Comparison of ENCODE assay signal across 8 cellular contexts in the genomic region with DNA sequence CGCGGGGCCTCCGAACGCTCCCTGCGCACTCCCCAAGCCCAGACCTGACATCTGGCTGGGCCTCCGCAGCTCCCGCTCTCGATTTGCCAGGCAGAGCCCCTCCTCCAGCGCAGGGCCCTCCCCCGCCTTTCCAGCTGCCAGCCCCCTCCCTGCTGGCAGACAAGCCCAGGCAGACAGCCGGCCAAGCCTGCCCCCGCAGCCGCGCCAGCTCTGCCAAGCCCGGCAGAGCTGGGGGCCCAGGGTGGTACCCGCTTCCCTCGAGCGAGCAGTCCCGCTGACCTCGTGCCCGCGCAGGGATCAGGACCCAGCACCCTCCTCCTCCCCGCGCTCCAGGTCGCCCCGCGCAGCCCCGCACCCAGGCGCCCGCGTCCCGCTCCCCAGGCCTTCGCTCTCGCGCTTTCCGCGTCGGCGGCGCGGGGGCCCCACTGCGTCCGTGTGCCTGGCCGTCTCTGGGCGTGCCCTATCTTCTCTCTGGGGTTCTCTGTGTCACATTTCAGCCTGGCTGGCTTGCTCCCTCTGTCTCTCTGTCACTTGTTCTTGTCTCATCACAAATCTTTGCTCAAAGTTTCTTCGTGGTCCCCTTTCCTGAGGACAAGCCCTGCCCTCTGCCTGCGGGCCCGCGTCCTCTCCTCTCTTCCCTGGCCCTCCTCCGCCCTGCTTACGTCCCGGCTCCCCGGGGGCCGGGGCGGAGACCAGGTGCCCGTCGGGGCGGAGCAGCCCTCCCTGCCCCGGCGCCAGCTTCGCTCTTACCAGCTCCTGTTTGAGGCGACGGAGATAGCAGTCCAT. TPM values are rescaled to one million over a fixed set of nuclear protein-coding genes. Genes with fewer than 3 reads are reported as not detected.
A peak's percentile ranks its signal among the peaks of the same experiment; 100 is the strongest.
DNase-seq lines count a peak whose midpoint lies in the region; ATAC-seq and TF ChIP-seq lines count a peak whose summit lies in the region.

No MANE protein-coding gene starts in this region.

- TF ChIP-seq EP300 in transverse colon (IDR thresholded peaks at IDR 0.05; ENCODE audit: low read depth): no peak

- no peaks in the 10 kb centered on the region for H3K9me3 ChIP-seq in transverse colon

- no peak for TF ChIP-seq POLR2A in transverse colon (IDR thresholded peaks at IDR 0.05)

- H3K4me3 Mint-ChIP-seq in activated T-helper 1 cell treated with anti-CD3 and anti-CD28 coated beads, Interleukin-12 subunit alpha, Interleukin-12 subunit beta, Interleukin-2, Interleukin-4 antibody, amounts not matched to agents 30 ng/mL and 10 ng/mL and 1 ng/mL, durations not matched to agents 14 hours and 24 hours and 36 hours: peak overlapping the region; percentile 91
- peak overlapping the region; percentile 84 to 97 (median 92) for H3K4me3 Mint-ChIP-seq in naive B cell

- TF ChIP-seq CTCF in fibroblast of mammary gland (conservative IDR thresholded peaks at IDR 0.05; ENCODE audit: control insufficient read depth, insufficient read depth, low read depth, low read length): no peak
- no peak for TF ChIP-seq CTCF in transverse colon (IDR thresholded peaks at IDR 0.05)

- WGBS in transverse colon (ENCODE audit: low coverage in 1 of 2), 2 donors: 0 to 2% methylated on average over 5 to 50 of the region's 63 CpGs

- peak overlapping the region; percentile 70 for H3K27ac Mint-ChIP-seq in activated T-helper 1 cell treated with anti-CD3 and anti-CD28 coated beads, Interleukin-12 subunit alpha, Interleukin-12 subunit beta, Interleukin-2, Interleukin-4 antibody, amounts not matched to agents 30 ng/mL and 10 ng/mL and 1 ng/mL, durations not matched to agents 14 hours and 24 hours and 36 hours
- H3K27ac Mint-ChIP-seq in naive B cell: peak overlapping the region; percentile 91 to 99 (median 96)

- no peaks in the 10 kb centered on the region for H3K9me3 Mint-ChIP-seq in activated T-helper 1 cell treated with anti-CD3 and anti-CD28 coated beads, Interleukin-12 subunit alpha, Interleukin-12 subunit beta, Interleukin-2, Interleukin-4 antibody, amounts not matched to agents 30 ng/mL and 10 ng/mL and 1 ng/mL, durations not matched to agents 14 hours and 24 hours and 36 hours
- no peaks in the 10 kb centered on the region for H3K9me3 Mint-ChIP-seq in naive B cell

- in situ Hi-C loops in transverse colon (cut with MboI; ENCODE audit: low pct_ligation_motif_present in 1 of 4, low pct_unique_long_range_greater_than_20kb in 1 of 4, low sequenced_read_pairs in 3 of 4): loop anchor here in 1 of 4 donors (25.0 kb wide), 1 partner anchor 251 kb away; no protein-coding TSS in a partner anchor

- peaks cover 9 to 41% (median 33%) of the 10 kb centered on the region in 4 donors for H3K4me1 ChIP-seq in transverse colon

- no peaks in the 10 kb centered on the region for H3K36me3 Mint-ChIP-seq in activated T-helper 1 cell treated with anti-CD3 and anti-CD28 coated beads, Interleukin-12 subunit alpha, Interleukin-12 subunit beta, Interleukin-2, Interleukin-4 antibody, amounts not matched to agents 30 ng/mL and 10 ng/mL and 1 ng/mL, durations not matched to agents 14 hours and 24 hours and 36 hours (ENCODE audit: low read depth)
- no peaks in the 10 kb centered on the region for H3K36me3 Mint-ChIP-seq in naive B cell

- H3K27ac ChIP-seq in transverse colon: peak overlapping the region; percentile 90 to 95 (median 94)

- intact Hi-C loops in activated T-helper 1 cell treated with anti-CD3 and anti-CD28 coated beads, Interleukin-12 subunit alpha, Interleukin-12 subunit beta, Interleukin-2, Interleukin-4 antibody, amounts not matched to agents 30 ng/mL and 10 ng/mL and 1 ng/mL, durations not matched to agents 14 hours and 24 hours and 36 hours (cut with micrococcal nuclease): loop anchor here (1.0 to 5.0 kb wide), 5 partner anchors 9 to 232 kb away; partner anchors contain the start of gene DDX20
- intact Hi-C loops in transverse colon (cut with DNase I; ENCODE audit: low total_unique reads): no loop called here

- peak; percentile 83 for DNase-seq in COR-L47 (lab: John Stamatoyannopoulos, UW)
- DNase-seq in NCI-H748 treated with DMSO at 0.1 percent for 48 hours (lab: John Stamatoyannopoulos, UW): peak; percentile 82
- peak; percentile 16 for DNase-seq in activated T-helper 1 cell treated with anti-CD3 and anti-CD28 coated beads, Interleukin-12 subunit alpha, Interleukin-12 subunit beta, Interleukin-2, Interleukin-4 antibody, amounts not matched to agents 30 ng/mL and 10 ng/mL and 1 ng/mL, durations not matched to agents 14 hours and 24 hours and 36 hours (ENCODE audit: low spot score)
- DNase-seq in fibroblast of mammary gland (ENCODE audit: low read depth): peak; percentile 51
- DNase-seq in naive B cell: peak; percentile 75
- peak; percentile 71 for DNase-seq in transverse colon

- ATAC-seq in GM19324 (IDR thresholded peaks at IDR 0.05; ENCODE audit: low FRiP score, unreplicated experiment): peak; percentile 62
- ATAC-seq in HG03342 (IDR thresholded peaks at IDR 0.05; ENCODE audit: unreplicated experiment): peak; percentile 42
- peak; percentile 57 for ATAC-seq in naive B cell (ENCODE audit: low read depth in 2 of 2)

- peak overlapping the region; percentile 61 for H3K4me3 ChIP-seq in fibroblast of mammary gland (ENCODE audit: control insufficient read depth, low read depth, low read length)
- H3K4me3 ChIP-seq in transverse colon: peak overlapping the region; percentile 47 to 73 (median 58)

- H3K36me3 ChIP-seq in transverse colon: no peaks in the 10 kb centered on the region

- peaks cover 23% of the 10 kb centered on the region for H3K27me3 ChIP-seq in transverse colon

- peaks cover 43% of the 10 kb centered on the region for H3K27me3 Mint-ChIP-seq in activated T-helper 1 cell treated with anti-CD3 and anti-CD28 coated beads, Interleukin-12 subunit alpha, Interleukin-12 subunit beta, Interleukin-2, Interleukin-4 antibody, amounts not matched to agents 30 ng/mL and 10 ng/mL and 1 ng/mL, durations not matched to agents 14 hours and 24 hours and 36 hours (ENCODE audit: insufficient read depth)
- H3K27me3 Mint-ChIP-seq in naive B cell: peaks cover 8 to 22% (median 19%) of the 10 kb centered on the region in 3 donors

- peaks cover 17% of the 10 kb centered on the region for H3K4me1 Mint-ChIP-seq in activated T-helper 1 cell treated with anti-CD3 and anti-CD28 coated beads, Interleukin-12 subunit alpha, Interleukin-12 subunit beta, Interleukin-2, Interleukin-4 antibody, amounts not matched to agents 30 ng/mL and 10 ng/mL and 1 ng/mL, durations not matched to agents 14 hours and 24 hours and 36 hours (ENCODE audit: low read depth)
- H3K4me1 Mint-ChIP-seq in naive B cell: peaks cover 22 to 38% (median 25%) of the 10 kb centered on the region in 3 donors

RNA-seq across cellular contexts. Expression of gene INKA2, which starts 0.6 kb away (rescaled TPM):
- total RNA-seq in activated T-helper 1 cell treated with anti-CD3 and anti-CD28 coated beads, Interleukin-12 subunit alpha, Interleukin-12 subunit beta, Interleukin-2, Interleukin-4 antibody, amounts not matched to agents 30 ng/mL and 10 ng/mL and 1 ng/mL, durations not matched to agents 14 hours and 24 hours and 36 hours: 1.3 and 1.7 TPM in 2 replicates
- under 1 TPM in 5 of 6 donors, not detected in 1; 0.28 to 0.86 (median 0.40) TPM for polyA plus RNA-seq in naive B cell (ENCODE audit: low read depth in 6 of 6)
- total RNA-seq in transverse colon: 1 to 10 TPM in 2 of 4 donors, not detected in 2; 1.8 to 2.7 TPM

RNA-seq across cellular contexts. Expression of gene DDX20, which starts 17.1 kb away (rescaled TPM):
- 21.5 and 25.2 TPM in 2 replicates for total RNA-seq in activated T-helper 1 cell treated with anti-CD3 and anti-CD28 coated beads, Interleukin-12 subunit alpha, Interleukin-12 subunit beta, Interleukin-2, Interleukin-4 antibody, amounts not matched to agents 30 ng/mL and 10 ng/mL and 1 ng/mL, durations not matched to agents 14 hours and 24 hours and 36 hours
- 10 to 100 TPM in 5 of 6 donors, 1 to 10 TPM in 1; 7.5 to 15.7 (median 11.5) TPM for polyA plus RNA-seq in naive B cell (ENCODE audit: low read depth in 6 of 6)
- 10 to 100 TPM in 2 of 4 donors, 1 to 10 TPM in 2; 7.1 to 17.1 (median 12.2) TPM for total RNA-seq in transverse colon

Comparison
In these comparisons a context has a peak if more than half of its experiments do, and no peak if none do; other contexts are left out.
1. Peak in every context shown above with its lines: DNase-seq, ATAC-seq, H3K4me3 ChIP-seq and H3K27ac ChIP-seq.
2. DNase-seq: peak in every context shown above with its lines; median percentile 83 in COR-L47; 82 in NCI-H748 treated with DMSO at 0.1 percent for 48 hours; 75 in naive B cell; 71 in transverse colon; 51 in fibroblast of mammary gland; 16 in activated T-helper 1 cell treated with anti-CD3 and anti-CD28 coated beads, Interleukin-12 subunit alpha, Interleukin-12 subunit beta, Interleukin-2, Interleukin-4 antibody, amounts not matched to agents 30 ng/mL and 10 ng/mL and 1 ng/mL, durations not matched to agents 14 hours and 24 hours and 36 hours.